8 cellular contexts compared by ENCODE assay signal in the genomic region with DNA sequence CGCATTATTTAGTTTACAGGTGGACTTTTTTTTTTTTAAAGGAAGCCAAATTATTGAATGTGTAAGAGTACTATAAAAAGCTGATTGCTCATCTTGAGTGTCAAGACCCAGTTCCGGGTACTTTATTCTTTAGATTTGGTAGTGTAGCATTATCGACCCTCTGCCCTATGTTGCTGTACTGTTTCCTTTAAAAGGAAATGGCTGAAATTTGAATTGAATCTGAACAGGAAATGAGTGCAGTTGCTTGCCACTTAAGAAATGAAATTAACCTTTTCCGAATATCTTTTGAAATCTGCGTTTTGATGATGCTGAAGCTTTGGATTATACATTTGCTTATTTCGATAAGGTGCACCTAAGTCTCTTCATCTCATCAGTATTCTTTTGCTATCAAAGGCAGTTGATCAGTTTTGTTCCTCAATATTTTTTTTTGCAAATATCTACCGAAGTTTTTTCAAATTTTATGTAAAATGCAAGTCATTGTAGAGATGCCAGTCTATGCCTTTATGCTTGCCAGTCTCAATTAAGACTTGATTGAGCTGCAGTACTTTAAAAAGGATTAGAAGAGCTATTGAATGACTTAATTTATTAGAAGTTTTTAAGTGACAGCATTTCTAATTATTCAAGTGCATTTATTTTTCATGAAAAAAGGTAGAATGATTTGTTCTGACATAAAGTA. TPM values are rescaled to one million over a fixed set of nuclear protein-coding genes. Genes with fewer than 3 reads are reported as not detected.
DNase-seq lines count a peak whose midpoint lies in the region; ATAC-seq, FAIRE-seq and TF ChIP-seq lines count a peak whose summit lies in the region.

No MANE protein-coding gene starts in this region.

- POLR2A ChIA-PET in A549 (lab: Yijun Ruan, JAX): interaction anchor here (0.6 to 4.0 kb wide), 4 partner anchors 8 to 737 kb away, joined by 3 to 81 read pairs (median 4); a partner anchor contains a TSS

- no peak for TF ChIP-seq EP300 in A549 (IDR thresholded peaks at IDR 0.05)

- H3K4me1 ChIP-seq in A549 (peaks cover 28% of the 10 kb centered on the region), HUES48 (ENCODE audit: control insufficient read depth, insufficient read depth, low read length) (peaks cover 18% of the 10 kb centered on the region), mesendoderm (ENCODE audit: control insufficient read depth, low read depth, low read length) (peaks cover 2% of the 10 kb centered on the region)

- peak overlapping the region; percentile 92 for H3K4me2 ChIP-seq in A549
- peak overlapping the region; percentile 99 for H3K4me2 ChIP-seq in mesendoderm (ENCODE audit: low read length)

- in situ Hi-C loops in astrocyte of the spinal cord (cut with HindIII; ENCODE audit: low sequenced_read_pairs): no loop called here

- H3K9ac ChIP-seq in HUES48 (ENCODE audit: low read depth, low read length) (peak overlapping the region; percentile 91), mesendoderm (ENCODE audit: low read length) (peak overlapping the region; percentile 100)

- H3K36me3 ChIP-seq in HUES48 (ENCODE audit: control insufficient read depth, insufficient read depth, low read length): no peaks in the 10 kb centered on the region
- H3K36me3 ChIP-seq in mesendoderm (ENCODE audit: control insufficient read depth, insufficient read depth, low read length): no peaks in the 10 kb centered on the region

- TF ChIP-seq RAD21 in A549 (conservative IDR thresholded peaks at IDR 0.05 in 1 of 2, IDR thresholded peaks at IDR 0.05 in 1 of 2): no peak

- TF ChIP-seq POLR2A in A549 (IDR thresholded peaks at IDR 0.05; ENCODE audit: low read length): no peak

- no peak for TF ChIP-seq CTCF in A549 (IDR thresholded peaks at IDR 0.05)
- no peak for TF ChIP-seq CTCF in astrocyte of the spinal cord (IDR thresholded peaks at IDR 0.05; ENCODE audit: low read depth, low read length)

- H3K9me3 ChIP-seq in A549 (no peaks in the 10 kb centered on the region), HUES48 (ENCODE audit: control insufficient read depth, insufficient read depth, low read length) (no peaks in the 10 kb centered on the region)

- H4K8ac ChIP-seq in mesendoderm (ENCODE audit: low read depth, low read length): no peak overlapping the region

- DNase-seq in A549 (ENCODE audit: low read depth in 1 of 2, low spot score in 1 of 2) (no peak), astrocyte of the spinal cord (ENCODE audit: low read depth, low spot score) (no peak), mesendoderm (no peak)
- DNase-seq in activated effector memory CD4-positive, alpha-beta T cell treated with anti-CD3 and anti-CD28 coated beads, Interleukin-2, amount 50 U/mL, for 16 hours: no peak

- no peak overlapping the region for H4K5ac ChIP-seq in mesendoderm (ENCODE audit: low read length)

- WGBS in A549 (ENCODE audit: missing lambda C conversion rate): 3% methylated on average over 7 of the region's 7 CpGs
- no CpG with 5 or more reads among the region's 7 CpGs for WGBS in mesendoderm (ENCODE audit: extremely low coverage, insufficient coverage, low lambda C conversion rate)

- H3K27ac ChIP-seq in A549 (peak overlapping the region; percentile 96 to 97), HUES48 (ENCODE audit: low read depth, low read length) (peak overlapping the region; percentile 93), mesendoderm (ENCODE audit: low read depth, low read length) (peak overlapping the region; percentile 95)

- no peaks in the 10 kb centered on the region for H3K27me3 ChIP-seq in HUES48 (ENCODE audit: control insufficient read depth, insufficient read depth, low read length)
- no peaks in the 10 kb centered on the region for H3K27me3 ChIP-seq in mesendoderm (ENCODE audit: insufficient read depth, low read length, poor library complexity)

- H3K79me1 ChIP-seq in mesendoderm (ENCODE audit: low read length): peaks cover 7% of the 10 kb centered on the region

- ATAC-seq in A549: no peak
- ATAC-seq in HG03280 (IDR thresholded peaks at IDR 0.05; ENCODE audit: unreplicated experiment): no peak
- ATAC-seq in HG03175 (IDR thresholded peaks at IDR 0.05; ENCODE audit: unreplicated experiment): no peak
- ATAC-seq in HG03354 (IDR thresholded peaks at IDR 0.05; ENCODE audit: poor library complexity, severe bottlenecking, unreplicated experiment): no peak

- H3K79me2 ChIP-seq in mesendoderm (ENCODE audit: control insufficient read depth, insufficient read depth, low read length): peaks cover 33% of the 10 kb centered on the region

- peak overlapping the region; percentile 81 for H3K4me3 ChIP-seq in A549
- peak overlapping the region; percentile 98 for H3K4me3 ChIP-seq in HUES48 (ENCODE audit: low read depth, low read length)
- peak overlapping the region; percentile 96 for H3K4me3 ChIP-seq in astrocyte of the spinal cord (ENCODE audit: low read depth, low read length)
- peak overlapping the region; percentile 97 for H3K4me3 ChIP-seq in mesendoderm (ENCODE audit: low read length)

- no peak overlapping the region for H2BK15ac ChIP-seq in mesendoderm (replicated peaks; ENCODE audit: low read depth)

- no peak overlapping the region for H3K23ac ChIP-seq in mesendoderm (ENCODE audit: low read length)

- no peak for FAIRE-seq in A549 (lab: Jason Lieb, UNC)

- CTCF ChIA-PET in A549 (lab: Yijun Ruan, JAX): interaction anchor here (0.8 to 1.8 kb wide), 7 partner anchors 10 to 577 kb away, joined by 3 to 7 read pairs (median 3); a partner anchor contains a TSS

- no peak overlapping the region for H2BK5ac ChIP-seq in mesendoderm (ENCODE audit: low read length)

- peak overlapping the region; percentile 98 for H3K56ac ChIP-seq in mesendoderm (ENCODE audit: low read length)

- H2BK120ac ChIP-seq in mesendoderm (ENCODE audit: low read depth, low read length): no peak overlapping the region

- H2AK5ac ChIP-seq in mesendoderm (ENCODE audit: low read length): no peak overlapping the region

- no peak overlapping the region for H3K4ac ChIP-seq in mesendoderm (ENCODE audit: low read depth, low read length)

- H3K18ac ChIP-seq in mesendoderm (ENCODE audit: low read length): no peak overlapping the region

TF ChIP-seq in A549, 52 proteins besides CTCF, POLR2A, EP300 and RAD21:
- TF ChIP-seq MAFK (IDR thresholded peaks at IDR 0.05; ENCODE audit: partially characterized antibody): peak; percentile 53
- TF ChIP-seq NPAS2 (CRISPR knock-in tag; IDR thresholded peaks at IDR 0.05; ENCODE audit: borderline replicate concordance): no peak
- peak; percentile 83 for TF ChIP-seq NFE2L2 (conservative IDR thresholded peaks at IDR 0.05; ENCODE audit: low read length)

RNA-seq across cellular contexts. Expression of a gene that starts 1.8 kb away (rescaled TPM):
- polyA plus RNA-seq in A549 (2011; rRNA removed): 144 and 163 TPM in 2 replicates
- polyA plus RNA-seq in A549 (2012; cell fraction: cytosol; rRNA removed): 79.3 and 90.6 TPM in 2 replicates
- polyA plus RNA-seq in A549 (2012; cell fraction: nucleus; rRNA removed): 97.0 and 107 TPM in 2 replicates
- 79.9 to 91.9 TPM (median 83.7 TPM) in 3 replicates for polyA plus RNA-seq in A549 (2017; fragmentation: RNase III; extraction: RNeasy Plus Mini Kit Qiagen cat#74134 plus additional on column Dnase treatment)
- 116 and 122 TPM in 2 replicates for polyA minus RNA-seq in A549 (2011; rRNA and poly(A)+ RNA removed)
- polyA plus RNA-seq in mesendoderm (2013, experiment 1 of 2): 38.9 TPM
- polyA plus RNA-seq in mesendoderm (2013, experiment 2 of 2): 38.1 TPM

RNA-seq across cellular contexts. Expression of a gene that starts 11.8 kb away (rescaled TPM):
- polyA plus RNA-seq in A549 (2011; rRNA removed): 26.1 and 30.0 TPM in 2 replicates
- polyA plus RNA-seq in A549 (2012; cell fraction: cytosol; rRNA removed): 14.1 and 18.5 TPM in 2 replicates
- 5.0 and 8.7 TPM in 2 replicates for polyA plus RNA-seq in A549 (2012; cell fraction: nucleus; rRNA removed)
- polyA plus RNA-seq in A549 (2017; fragmentation: RNase III; extraction: RNeasy Plus Mini Kit Qiagen cat#74134 plus additional on column Dnase treatment): 30.8 to 32.3 TPM (median 32.1 TPM) in 3 replicates
- 6.1 and 6.8 TPM in 2 replicates for polyA minus RNA-seq in A549 (2011; rRNA and poly(A)+ RNA removed)
- polyA plus RNA-seq in mesendoderm (2013, experiment 1 of 2): 27.8 TPM
- 27.6 TPM for polyA plus RNA-seq in mesendoderm (2013, experiment 2 of 2)

RNA-seq across cellular contexts. Expression of a gene that starts 11.9 kb away (rescaled TPM):
- polyA plus RNA-seq in A549 (2011; rRNA removed) (99.0 and 124 TPM in 2 replicates), A549 (2017; fragmentation: RNase III; extraction: RNeasy Plus Mini Kit Qiagen cat#74134 plus additional on column Dnase treatment) (91.7 to 103 TPM (median 94.4 TPM) in 3 replicates)
- 173 and 188 TPM in 2 replicates for polyA plus RNA-seq in A549 (2012; cell fraction: cytosol; rRNA removed)
- polyA plus RNA-seq in A549 (2012; cell fraction: nucleus; rRNA removed): 710 and 720 TPM in 2 replicates
- 187 and 212 TPM in 2 replicates for polyA minus RNA-seq in A549 (2011; rRNA and poly(A)+ RNA removed)
- polyA plus RNA-seq in mesendoderm (2013, experiment 1 of 2): 59.6 TPM
- polyA plus RNA-seq in mesendoderm (2013, experiment 2 of 2): 63.2 TPM

RNA-seq across cellular contexts. Expression of a gene that starts 45.1 kb away (rescaled TPM):
- 7.4 and 9.5 TPM in 2 replicates for polyA plus RNA-seq in A549 (2011; rRNA removed)
- polyA plus RNA-seq in A549 (2012; cell fraction: cytosol; rRNA removed): 23.7 and 26.1 TPM in 2 replicates
- 29.0 and 32.4 TPM in 2 replicates for polyA plus RNA-seq in A549 (2012; cell fraction: nucleus; rRNA removed)
- 9.6 to 11.2 TPM (median 11.1 TPM) in 3 replicates for polyA plus RNA-seq in A549 (2017; fragmentation: RNase III; extraction: RNeasy Plus Mini Kit Qiagen cat#74134 plus additional on column Dnase treatment)
- 11.7 and 20.5 TPM in 2 replicates for polyA minus RNA-seq in A549 (2011; rRNA and poly(A)+ RNA removed)
- 15.6 TPM for polyA plus RNA-seq in mesendoderm (2013, experiment 1 of 2)
- 14.9 TPM for polyA plus RNA-seq in mesendoderm (2013, experiment 2 of 2)

RNA-seq across cellular contexts. Expression of a gene that starts 54.8 kb away (rescaled TPM):
- polyA plus RNA-seq in A549 (2011; rRNA removed) (11.1 and 12.7 TPM in 2 replicates), A549 (2017; fragmentation: RNase III; extraction: RNeasy Plus Mini Kit Qiagen cat#74134 plus additional on column Dnase treatment) (21.7 to 22.1 TPM (median 21.9 TPM) in 3 replicates)
- polyA plus RNA-seq in A549 (2012; cell fraction: cytosol; rRNA removed): 22.5 and 27.6 TPM in 2 replicates
- 34.9 and 38.8 TPM in 2 replicates for polyA plus RNA-seq in A549 (2012; cell fraction: nucleus; rRNA removed)
- polyA minus RNA-seq in A549 (2011; rRNA and poly(A)+ RNA removed): 4.3 and 6.7 TPM in 2 replicates
- 4.0 TPM for polyA plus RNA-seq in mesendoderm (2013, experiment 1 of 2)
- 4.0 TPM for polyA plus RNA-seq in mesendoderm (2013, experiment 2 of 2)
